In genomic region chr2:196276421-196276820, GRCh38 we compare ENCODE assay signal across 11 cellular contexts.
A peak's percentile ranks its signal among the peaks of the same experiment; 100 is the strongest.
DNase-seq lines count a peak whose midpoint lies in the region; ATAC-seq and TF ChIP-seq lines count a peak whose summit lies in the region.
"Had no signal": no experiment of that assay in that cellular context is flagged by ENCODE, and none has a peak within 500 bp of the region (broad histone marks: within the 10 kb centered on the region; RNA-seq: fewer than 3 reads in every experiment).

No MANE protein-coding gene starts in this region.

- H3K9me3 Mint-ChIP-seq in activated naive CD8-positive, alpha-beta T cell treated with anti-CD3 and anti-CD28 coated beads, Interleukin-2, amount 10 ng/mL, durations not matched to agents 7 days and 5 days, result peaks cover 1% of the 10 kb centered on the region
- H3K9me3 Mint-ChIP-seq in naive B cell, result no peaks in the 10 kb centered on the region

- TF ChIP-seq CTCF in DOHH2 (IDR thresholded peaks at IDR 0.05; ENCODE audit: low read depth, low read length, poor library complexity, severe bottlenecking) (no peak), Loucy (conservative IDR thresholded peaks at IDR 0.05; ENCODE audit: low read length) (no peak), right atrium auricular region (IDR thresholded peaks at IDR 0.05) (no peak)

- peaks cover 36% of the 10 kb centered on the region for H3F3A ChIP-seq in DOHH2 (ENCODE audit: control insufficient read depth, insufficient read depth)
- no peaks in the 10 kb centered on the region for H3F3A ChIP-seq in Loucy (ENCODE audit: low read depth)

- H3K27ac Mint-ChIP-seq in activated naive CD8-positive, alpha-beta T cell treated with anti-CD3 and anti-CD28 coated beads, Interleukin-2, amount 10 ng/mL, durations not matched to agents 7 days and 5 days, result peak overlapping the region; percentile 89
- peak overlapping the region; percentile 77 to 99 (median 96) for H3K27ac Mint-ChIP-seq in naive B cell

- no peak for DNase-seq in activated naive CD8-positive, alpha-beta T cell treated with anti-CD3 and anti-CD28 coated beads, Interleukin-2, amount 10 ng/mL, durations not matched to agents 7 days and 5 days
- DNase-seq in naive B cell (no peak), right atrium auricular region (ENCODE audit: low spot score) (no peak)
- DNase-seq in stimulated activated CD4-positive, alpha-beta T cell treated with anti-CD3 and anti-CD28 coated beads, Interleukin-1b, Interleukin-23, amount 100 ng/mL, for 48 hours, result no peak
- DNase-seq in activated effector memory CD4-positive, alpha-beta T cell treated with Interleukin-2 at 50 U/mL for 16 hours, result no peak
- DNase-seq: midbrain; stimulated activated CD4-positive, alpha-beta T cell treated with anti-CD3 and anti-CD28 coated beads, Interleukin-12 subunit alpha, Interleukin-12 subunit beta, amount 100 ng/mL, for 4 hours had no signal

- POLR2A ChIA-PET in activated naive CD8-positive, alpha-beta T cell treated with anti-CD3 and anti-CD28 coated beads, Interleukin-2, amount 10 ng/mL, durations not matched to agents 7 days and 5 days (lab: Charles Lee), result interaction anchor here (0.7 to 4.2 kb wide), 21 partner anchors 9 to 208 kb away, joined by 3 to 76 read pairs (median 10); partner anchors contain the start of genes DNAH7 and STK17B

- H4K20me1 ChIP-seq in DOHH2 (ENCODE audit: control insufficient read depth, insufficient read depth, low read depth, low read length) (no peaks in the 10 kb centered on the region), Loucy (ENCODE audit: insufficient read depth, low read length, poor library complexity, severe bottlenecking) (no peaks in the 10 kb centered on the region)

- peak overlapping the region; percentile 82 for H3K4me3 Mint-ChIP-seq in activated naive CD8-positive, alpha-beta T cell treated with anti-CD3 and anti-CD28 coated beads, Interleukin-2, amount 10 ng/mL, durations not matched to agents 7 days and 5 days
- peak overlapping the region in 6 of 8 donors; percentile 58 to 86 (median 76) for H3K4me3 Mint-ChIP-seq in naive B cell

- H3K4me2 ChIP-seq in DOHH2 (ENCODE audit: low read length), result peak overlapping the region; percentile 88
- peak overlapping the region; percentile 61 for H3K4me2 ChIP-seq in Loucy (ENCODE audit: low read depth, low read length, poor library complexity, severe bottlenecking)

- H3K27ac ChIP-seq in DOHH2 (ENCODE audit: low read depth, low read length), result peak overlapping the region; percentile 92
- no peak overlapping the region for H3K27ac ChIP-seq in right atrium auricular region
- H3K27ac ChIP-seq: coronary artery had no signal

- H3K36me3 Mint-ChIP-seq in activated naive CD8-positive, alpha-beta T cell treated with anti-CD3 and anti-CD28 coated beads, Interleukin-2, amount 10 ng/mL, durations not matched to agents 7 days and 5 days, result peaks cover 10% of the 10 kb centered on the region
- no peaks in the 10 kb centered on the region for H3K36me3 Mint-ChIP-seq in naive B cell

- H3K9me3 ChIP-seq in DOHH2 (ENCODE audit: control insufficient read depth, insufficient read depth, low read length) (no peaks in the 10 kb centered on the region), Loucy (ENCODE audit: insufficient read depth, low read depth, low read length) (no peaks in the 10 kb centered on the region), right atrium auricular region (no peaks in the 10 kb centered on the region)

- peak; percentile 4 for ATAC-seq in activated naive CD8-positive, alpha-beta T cell treated with anti-CD3 and anti-CD28 coated beads, Interleukin-2, amount 10 ng/mL, durations not matched to agents 7 days and 5 days (ENCODE audit: low read depth)
- ATAC-seq in naive B cell (ENCODE audit: low read depth in 2 of 2) (peak in 1 of 2 donors; percentile 13), HG02642 (IDR thresholded peaks at IDR 0.05; ENCODE audit: poor library complexity, unreplicated experiment) (no peak)

- H3K4me1 Mint-ChIP-seq in activated naive CD8-positive, alpha-beta T cell treated with anti-CD3 and anti-CD28 coated beads, Interleukin-2, amount 10 ng/mL, durations not matched to agents 7 days and 5 days, result peaks cover 43% of the 10 kb centered on the region
- H3K4me1 Mint-ChIP-seq in naive B cell, result peaks cover 36 to 53% (median 44%) of the 10 kb centered on the region in 3 donors

- H3K27me3 ChIP-seq in DOHH2 (ENCODE audit: control insufficient read depth, low read length) (no peaks in the 10 kb centered on the region), Loucy (ENCODE audit: insufficient read depth, low read length, poor library complexity, severe bottlenecking) (no peaks in the 10 kb centered on the region), right atrium auricular region (no peaks in the 10 kb centered on the region)

- no peaks in the 10 kb centered on the region for H3K27me3 Mint-ChIP-seq in activated naive CD8-positive, alpha-beta T cell treated with anti-CD3 and anti-CD28 coated beads, Interleukin-2, amount 10 ng/mL, durations not matched to agents 7 days and 5 days
- H3K27me3 Mint-ChIP-seq in naive B cell, result no peaks in the 10 kb centered on the region

- peaks cover 3% of the 10 kb centered on the region; the same call in 1 of the 2 replicates for H3K36me3 ChIP-seq in DOHH2 (ENCODE audit: control insufficient read depth, low read length)
- no peaks in the 10 kb centered on the region for H3K36me3 ChIP-seq in Loucy (ENCODE audit: insufficient read depth, low read length)
- H3K36me3 ChIP-seq in right atrium auricular region, result no peaks in the 10 kb centered on the region

- H3K4me1 ChIP-seq in DOHH2 (ENCODE audit: control insufficient read depth, low read length), result peaks cover 59% of the 10 kb centered on the region
- peaks cover 35% of the 10 kb centered on the region for H3K4me1 ChIP-seq in Loucy (ENCODE audit: insufficient read depth, low read length, poor library complexity, severe bottlenecking)
- H3K4me1 ChIP-seq in right atrium auricular region, result peaks cover 0 to 15% of the 10 kb centered on the region in 2 donors

- H3K4me3 ChIP-seq in DOHH2 (ENCODE audit: low read length) (peak overlapping the region; percentile 66), Loucy (ENCODE audit: low read length, poor library complexity, severe bottlenecking) (peak overlapping the region; percentile 11), right atrium auricular region (no peak overlapping the region)
- H3K4me3 ChIP-seq: coronary artery had no signal

- H3K9me2 ChIP-seq in DOHH2 (replicated peaks; ENCODE audit: control insufficient read depth, low read length), result no peaks in the 10 kb centered on the region
- H3K9me2 ChIP-seq in Loucy (replicated peaks; ENCODE audit: low read depth, low read length), result no peaks in the 10 kb centered on the region

- no peak overlapping the region for H2AFZ ChIP-seq in Loucy (ENCODE audit: low read length)

- peak overlapping the region; percentile 30 for H3K9ac ChIP-seq in Loucy (ENCODE audit: low read depth, low read length, poor library complexity, severe bottlenecking)

- H3K79me2 ChIP-seq in DOHH2 (ENCODE audit: control insufficient read depth, low read length) (peaks cover 3% of the 10 kb centered on the region; the same call in 1 of the 2 replicates), Loucy (ENCODE audit: insufficient read depth, low read length) (no peaks in the 10 kb centered on the region)

Comparison
In these comparisons a context has a peak if more than half of its experiments do, and no peak if none do; other contexts are left out.
1. H3K4me3 ChIP-seq: peak in DOHH2 (single experiment) and Loucy (single experiment); none in right atrium auricular region (0 of 2).